Comparison of ENCODE assay signal across 28 cellular contexts in genomic region chr15:72813345-72814004, GRCh38.
"Had no signal": no experiment of that assay in that cellular context is flagged by ENCODE, and none has a peak within 500 bp of the region (broad histone marks: within the 10 kb centered on the region; RNA-seq: fewer than 3 reads in every experiment).

No MANE protein-coding gene starts in this region.

- H3K4me3 Mint-ChIP-seq: activated B cell treated with CpG ODN at 0.5 μM for 24 hours; activated CD4-positive, alpha-beta T cell treated with anti-CD3 and anti-CD28 coated beads for 36 hours; activated naive CD8-positive, alpha-beta T cell treated with anti-CD3 and anti-CD28 coated beads for 36 hours; nephron progenitor cell; stimulated activated naive B cell treated with anti-CD40 and anti-IgM and Interleukin-4, amounts not matched to agents 10 μg/mL and 1 μg/mL and 100 μg/mL, for 72 hours; type B pancreatic cell had no signal

- DNase-seq: activated B cell treated with CpG ODN at 0.5 μM for 24 hours; activated CD4-positive, alpha-beta T cell treated with anti-CD3 and anti-CD28 coated beads for 36 hours; activated CD4-positive, alpha-beta T cell treated with anti-CD3 and anti-CD28 coated beads, Interleukin-2, amount 50 U/mL, for 48 hours; activated CD8-positive, alpha-beta memory T cell treated with anti-CD3 and anti-CD28 coated beads, Interleukin-2, amount 50 U/mL, for 48 hours; activated naive CD4-positive, alpha-beta T cell treated with Interleukin-2 at 50 U/mL for 16 hours; activated naive CD8-positive, alpha-beta T cell treated with anti-CD3 and anti-CD28 coated beads for 36 hours; activated T-cell treated with anti-CD3 and anti-CD28 coated beads, Interleukin-2, amount 50 U/mL, for 48 hours; amniotic stem cell; cortex of kidney; foreskin fibroblast; glutamatergic neuron; left cardiac atrium; mesenchymal stem cell; mucosa of descending colon; nephron progenitor cell; occipital lobe; sigmoid colon; stimulated activated CD4-positive, alpha-beta T cell treated with anti-CD3 and anti-CD28 coated beads, Interleukin-2, amount 100 ng/mL, for 48 hours; stimulated activated CD8-positive, alpha-beta memory T cell treated with anti-CD3 and anti-CD28 coated beads, Interleukin-4, amount 100 ng/mL, for 48 hours; stimulated activated naive B cell treated with anti-CD40 and anti-IgM and Interleukin-4, amounts not matched to agents 10 μg/mL and 1 μg/mL and 100 μg/mL, for 72 hours; T-helper 1 cell had no signal

- H3K9me3 Mint-ChIP-seq: activated B cell treated with CpG ODN at 0.5 μM for 24 hours; activated naive CD8-positive, alpha-beta T cell treated with anti-CD3 and anti-CD28 coated beads for 36 hours had no signal

- H3K36me3 Mint-ChIP-seq: activated naive CD8-positive, alpha-beta T cell treated with anti-CD3 and anti-CD28 coated beads for 36 hours; stimulated activated naive B cell treated with anti-CD40 and anti-IgM and Interleukin-4, amounts not matched to agents 10 μg/mL and 1 μg/mL and 100 μg/mL, for 72 hours; type B pancreatic cell had no signal

- ATAC-seq: activated CD4-positive, alpha-beta T cell treated with anti-CD3 and anti-CD28 coated beads for 36 hours; left cardiac atrium; mucosa of descending colon; stimulated activated naive B cell treated with anti-CD40 and anti-IgM and Interleukin-4, amounts not matched to agents 10 μg/mL and 1 μg/mL and 100 μg/mL, for 72 hours had no signal

- H3K4me3 ChIP-seq: breast epithelium, hepatocyte, mucosa of descending colon, sigmoid colon, smooth muscle cell, thoracic aorta, vagina had no signal

- H3K4me1 ChIP-seq: breast epithelium, sigmoid colon, vagina had no signal

- H3K27ac Mint-ChIP-seq: activated B cell treated with CpG ODN at 0.5 μM for 24 hours; activated CD4-positive, alpha-beta T cell treated with anti-CD3 and anti-CD28 coated beads for 36 hours; activated naive CD8-positive, alpha-beta T cell treated with anti-CD3 and anti-CD28 coated beads for 36 hours; nephron progenitor cell; stimulated activated naive B cell treated with anti-CD40 and anti-IgM and Interleukin-4, amounts not matched to agents 10 μg/mL and 1 μg/mL and 100 μg/mL, for 72 hours; type B pancreatic cell had no signal

- H3K27ac ChIP-seq: breast epithelium, hepatocyte, sigmoid colon, thoracic aorta, vagina had no signal

- H2AFZ ChIP-seq: hepatocyte had no signal

- H3K36me3 ChIP-seq: breast epithelium, sigmoid colon, thoracic aorta, vagina had no signal

- H3K4me2 ChIP-seq: hepatocyte, smooth muscle cell had no signal

- H3K9me3 ChIP-seq: breast epithelium, mucosa of descending colon, sigmoid colon, thoracic aorta, vagina had no signal

- H3K27me3 ChIP-seq: breast epithelium, hepatocyte, vagina had no signal

- FAIRE-seq: islet of Langerhans had no signal

- H3K79me2 ChIP-seq: hepatocyte had no signal

- H3K4me1 Mint-ChIP-seq: stimulated activated naive B cell treated with anti-CD40 and anti-IgM and Interleukin-4, amounts not matched to agents 10 μg/mL and 1 μg/mL and 100 μg/mL, for 72 hours had no signal
